In genomic region chr5:142024771-142025304, GRCh38 we compare ENCODE assay signal across 8 cellular contexts. TPM values are rescaled to one million over a fixed set of nuclear protein-coding genes. Genes with fewer than 3 reads are reported as not detected.
DNase-seq lines count a peak whose midpoint lies in the region; ATAC-seq and TF ChIP-seq lines count a peak whose summit lies in the region.

No MANE protein-coding gene starts in this region.

- H3K9me3 ChIP-seq in AG04450 (ENCODE audit: control insufficient read depth, insufficient read depth, low read length) (no peaks in the 10 kb centered on the region), smooth muscle cell (replicated peaks; ENCODE audit: low read depth) (no peaks in the 10 kb centered on the region)

- H3K79me2 ChIP-seq in smooth muscle cell (ENCODE audit: low read depth), result no peaks in the 10 kb centered on the region

- H3K4me2 ChIP-seq in smooth muscle cell, result peak overlapping the region; percentile 85

- H3K9ac ChIP-seq in smooth muscle cell (ENCODE audit: low read depth), result peak overlapping the region; percentile 56

- POLR2A ChIA-PET in AG04450 (lab: Yijun Ruan, JAX) (interaction anchor here (0.7 to 1.0 kb wide), 3 partner anchors 11 to 56 kb away, joined by 3 to 7 read pairs (median 4); partner anchors contain the start of genes GNPDA1 and RNF14), WTC11 (lab: Charles Lee) (no interaction called here)

- H3K36me3 Mint-ChIP-seq in WTC11 (peaks cover 6% of the 10 kb centered on the region), immature natural killer cell (no peaks in the 10 kb centered on the region)

- 1% methylated on average over 25 of the region's 26 CpGs for WGBS in smooth muscle cell (ENCODE audit: low lambda C conversion rate)

- DNase-seq in AG04450 (ENCODE audit: low read depth, low spot score), result peak; percentile 52
- peak; percentile 58 for DNase-seq in NCI-H2227 treated with DMSO at 0.1 percent for 48 hours (lab: John Stamatoyannopoulos, UW)
- peak; percentile 88 for DNase-seq in WTC11 (ENCODE audit: low spot score)
- peak; percentile 83 to 87 for DNase-seq in cardiac fibroblast (ENCODE audit: low read depth in 2 of 2)
- peak; percentile 76 to 82 (median 78) for DNase-seq in immature natural killer cell
- DNase-seq in smooth muscle cell (lab: John Stamatoyannopoulos, UW; ENCODE audit: unreplicated experiment), result peak; percentile 32

- peaks cover 15% of the 10 kb centered on the region for H3K4me1 Mint-ChIP-seq in WTC11
- peaks cover 18 to 26% of the 10 kb centered on the region in 2 donors for H3K4me1 Mint-ChIP-seq in immature natural killer cell

- H3K4me3 ChIP-seq in AG04450 (ENCODE audit: low read depth, low read length) (peak overlapping the region; percentile 62), cardiac fibroblast (replicated peaks in 1 of 2; ENCODE audit: low read depth in 2 of 2, low read length in 2 of 2) (peak overlapping the region; percentile 37 to 48), smooth muscle cell (peak overlapping the region; percentile 60)

- no peaks in the 10 kb centered on the region for H4K20me1 ChIP-seq in smooth muscle cell (ENCODE audit: low read depth)

- peak overlapping the region; percentile 97 for H3K27ac Mint-ChIP-seq in WTC11
- H3K27ac Mint-ChIP-seq in immature natural killer cell, result peak overlapping the region; percentile 91 to 100 (median 97)

- H2AFZ ChIP-seq in smooth muscle cell (ENCODE audit: low read depth), result peak overlapping the region; percentile 94

- TF ChIP-seq CTCF in AG04450 (IDR thresholded peaks at IDR 0.05; ENCODE audit: low read depth, low read length), result no peak
- TF ChIP-seq CTCF in WTC11 (IDR thresholded peaks at IDR 0.05), result no peak
- no peak for TF ChIP-seq CTCF in cardiac fibroblast (IDR thresholded peaks at IDR 0.05; ENCODE audit: low read depth, low read length)
- TF ChIP-seq CTCF in smooth muscle cell (IDR thresholded peaks at IDR 0.05; ENCODE audit: borderline replicate concordance, insufficient read depth, poor library complexity, severe bottlenecking), result no peak

- H3K27me3 ChIP-seq in AG04450 (ENCODE audit: control insufficient read depth, insufficient read depth, low read length) (peaks cover 6% of the 10 kb centered on the region), smooth muscle cell (ENCODE audit: low read depth) (no peaks in the 10 kb centered on the region)

- peaks cover 5% of the 10 kb centered on the region; the same call in 1 of the 2 replicates for H3K27me3 Mint-ChIP-seq in WTC11 (ENCODE audit: low read depth)
- H3K27me3 Mint-ChIP-seq in immature natural killer cell (ENCODE audit: low read depth in 3 of 3), result peaks cover 3 to 4% (median 3%) of the 10 kb centered on the region in 3 donors

- H3K4me1 ChIP-seq in smooth muscle cell (ENCODE audit: low read depth), result peaks cover 5% of the 10 kb centered on the region

- H3F3A ChIP-seq in smooth muscle cell (ENCODE audit: low read depth), result no peaks in the 10 kb centered on the region

- ATAC-seq in GM18909 (IDR thresholded peaks at IDR 0.05; ENCODE audit: poor library complexity, unreplicated experiment) (peak; percentile 100), HG03139 (IDR thresholded peaks at IDR 0.05; ENCODE audit: unreplicated experiment) (peak; percentile 100), WTC11 (peak; percentile 100)

- no peaks in the 10 kb centered on the region for H3K36me3 ChIP-seq in smooth muscle cell (ENCODE audit: low read depth)

- CTCF ChIA-PET in AG04450 (lab: Charles Lee) (interaction anchor here (0.6 to 3.4 kb wide), 4 partner anchors 11 to 127 kb away, joined by 3 to 35 read pairs (median 6); partner anchors contain the start of gene GNPDA1), WTC11 (lab: Charles Lee) (interaction anchor here (1.0 to 2.6 kb wide), 5 partner anchors 11 to 120 kb away, joined by 3 to 17 read pairs (median 4); partner anchors contain the start of genes GNPDA1 and RNF14)

- H3K27ac ChIP-seq in AG04450 (ENCODE audit: low read depth, low read length), result peak overlapping the region; percentile 89
- H3K27ac ChIP-seq in smooth muscle cell (ENCODE audit: low read depth), result peak overlapping the region; percentile 71

- H3K9me3 Mint-ChIP-seq in WTC11 (peaks cover 11% of the 10 kb centered on the region), immature natural killer cell (peaks cover 0 to 2% (median 0%) of the 10 kb centered on the region in 6 donors)

- H3K4me3 Mint-ChIP-seq in WTC11 (peak overlapping the region; percentile 79), immature natural killer cell (peak overlapping the region; percentile 86 to 99 (median 95))

TF ChIP-seq in WTC11, 78 proteins besides CTCF, POLR2A, EP300 and RAD21 (continues in another document):
- TF ChIP-seq TP53 (CRISPR knock-in tag; IDR thresholded peaks at IDR 0.05) (no peak), PREB (CRISPR knock-in tag; IDR thresholded peaks at IDR 0.05; ENCODE audit: borderline replicate concordance) (no peak), SMAD4 (CRISPR knock-in tag; IDR thresholded peaks at IDR 0.05) (no peak), ZMAT4 (CRISPR knock-in tag; IDR thresholded peaks at IDR 0.05) (no peak), ZNF219 (CRISPR knock-in tag; IDR thresholded peaks at IDR 0.05; ENCODE audit: borderline replicate concordance) (no peak), ESRRA (CRISPR knock-in tag; IDR thresholded peaks at IDR 0.05; ENCODE audit: borderline replicate concordance) (no peak), ATF1 (CRISPR knock-in tag; IDR thresholded peaks at IDR 0.05) (no peak), CREB1 (CRISPR knock-in tag; IDR thresholded peaks at IDR 0.05) (no peak), MYBL2 (CRISPR knock-in tag; IDR thresholded peaks at IDR 0.05) (no peak), ATF2 (CRISPR knock-in tag; IDR thresholded peaks at IDR 0.05; ENCODE audit: borderline replicate concordance, low read depth) (no peak), FOXP4 (CRISPR knock-in tag; IDR thresholded peaks at IDR 0.05) (no peak), ZNF232 (CRISPR knock-in tag; IDR thresholded peaks at IDR 0.05) (no peak)

RNA-seq across cellular contexts. Expression of gene GNPDA1, which starts 12.0 kb away (rescaled TPM):
- polyA plus RNA-seq in AG04450 (2011; rRNA removed), result 26.3 and 33.8 TPM in 2 replicates
- polyA minus RNA-seq in AG04450 (2011; rRNA and poly(A)+ RNA removed), result 23.3 and 29.6 TPM in 2 replicates
- total RNA-seq in WTC11 (2021), result 54.8 to 67.3 TPM (median 62.9 TPM) in 3 replicates
- polyA plus RNA-seq in immature natural killer cell, result 10 to 100 TPM; 17.5 to 35.9 (median 28.4) TPM
- 20.7 and 29.6 TPM in 2 replicates for total RNA-seq in smooth muscle cell
- polyA plus RNA-seq in smooth muscle cell, result 28.3 and 30.3 TPM in 2 replicates

RNA-seq across cellular contexts. Expression of gene RNF14, which starts 55.9 kb away (rescaled TPM):
- polyA plus RNA-seq in AG04450 (2011; rRNA removed), result 38.1 and 39.0 TPM in 2 replicates
- polyA minus RNA-seq in AG04450 (2011; rRNA and poly(A)+ RNA removed), result 25.2 and 31.0 TPM in 2 replicates
- total RNA-seq in WTC11 (2021), result 17.0 to 22.6 TPM (median 20.5 TPM) in 3 replicates
- polyA plus RNA-seq in immature natural killer cell, result 10 to 100 TPM; 58.9 to 86.6 (median 70.9) TPM
- total RNA-seq in smooth muscle cell, result 75.9 and 76.4 TPM in 2 replicates
- 43.8 and 45.1 TPM in 2 replicates for polyA plus RNA-seq in smooth muscle cell

Comparison
In these comparisons a context has a peak if more than half of its experiments do, and no peak if none do; other contexts are left out.
1. Peak in every context shown above with its lines: DNase-seq, ATAC-seq, H3K4me3 ChIP-seq and H3K27ac ChIP-seq.
2. DNase-seq: peak in every context shown above with its lines; median percentile 88 in WTC11; 85 in cardiac fibroblast; 78 in immature natural killer cell; 58 in NCI-H2227 treated with DMSO at 0.1 percent for 48 hours; 52 in AG04450; 32 in smooth muscle cell.